16 cellular contexts compared by ENCODE assay signal in the genomic region with DNA sequence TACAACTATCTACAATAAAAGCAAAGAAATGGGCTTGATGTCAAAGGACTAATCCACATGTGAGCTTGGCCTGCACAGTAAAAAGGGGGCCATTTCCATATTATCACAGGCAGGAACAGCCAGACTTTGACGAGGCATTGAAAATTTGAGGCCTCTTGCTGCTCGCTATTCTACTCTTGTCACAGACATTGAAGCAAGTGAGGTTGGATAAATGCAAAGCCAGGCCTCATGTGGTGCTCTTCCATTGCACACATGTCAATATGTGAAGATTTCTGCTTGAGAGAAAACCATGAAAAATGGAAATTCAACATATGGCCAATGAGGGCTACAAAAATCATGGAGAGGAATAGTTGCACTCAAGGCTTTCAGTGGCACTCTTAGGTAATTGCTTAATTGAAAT.
DNase-seq lines count a peak whose midpoint lies in the region; ATAC-seq and TF ChIP-seq lines count a peak whose summit lies in the region.
"Had no signal": no experiment of that assay in that cellular context is flagged by ENCODE, and none has a peak within 500 bp of the region (broad histone marks: within the 10 kb centered on the region; RNA-seq: fewer than 3 reads in every experiment).

No MANE protein-coding gene starts in this region.

- H3K9ac ChIP-seq in neuronal stem cell (ENCODE audit: low read depth, low read length, poor library complexity): no peak overlapping the region
- H3K9ac ChIP-seq: BLaER1 treated with 17β-estradiol and CSF1 and Interleukin-3, amounts not matched to agents 10 nM and 100 nM had no signal

- H2AFZ ChIP-seq in neuronal stem cell (ENCODE audit: low read length): peak overlapping the region; percentile 54

- H3K4me2 ChIP-seq in neuronal stem cell (ENCODE audit: insufficient read depth, low read length, poor library complexity, severe bottlenecking): no peak overlapping the region
- H3K4me2 ChIP-seq: BLaER1 treated with 17β-estradiol and CSF1 and Interleukin-3, amounts not matched to agents 10 nM and 100 nM had no signal

- peak overlapping the region; percentile 3; the same call in 1 of the 2 replicates for H3K4me3 Mint-ChIP-seq in WTC11
- H3K4me3 Mint-ChIP-seq: H9 had no signal

- CTCF ChIA-PET in WTC11 (lab: Charles Lee): interaction anchor here (1.9 kb wide), 1 partner anchor 11 kb away, joined by 7 read pairs; no protein-coding TSS in a partner anchor

- no peaks in the 10 kb centered on the region for H3K27me3 ChIP-seq in neuronal stem cell (ENCODE audit: control insufficient read depth in 3 of 3, insufficient read depth in 3 of 3, low read depth in 1 of 3, low read length in 3 of 3)
- H3K27me3 ChIP-seq: BLaER1 treated with 17β-estradiol and CSF1 and Interleukin-3, amounts not matched to agents 10 nM and 100 nM had no signal

- H3K4me1 Mint-ChIP-seq in WTC11: peaks cover 27% of the 10 kb centered on the region

- H2BK5ac ChIP-seq in neuronal stem cell (ENCODE audit: low read length): no peak overlapping the region

- H3K14ac ChIP-seq in neuronal stem cell (ENCODE audit: low read length): no peak overlapping the region

- H3K4me3 ChIP-seq in neuronal stem cell (ENCODE audit: low read length in 2 of 2): no peak overlapping the region
- H3K4me3 ChIP-seq: BLaER1 treated with 17β-estradiol and CSF1 and Interleukin-3, amounts not matched to agents 10 nM and 100 nM had no signal

- TF ChIP-seq CTCF in WTC11 (IDR thresholded peaks at IDR 0.05): no peak

- no peak overlapping the region for H3K27ac ChIP-seq in neuronal stem cell (replicated peaks; ENCODE audit: low read length)
- H3K27ac ChIP-seq: BLaER1 treated with 17β-estradiol and CSF1 and Interleukin-3, amounts not matched to agents 10 nM and 100 nM had no signal

- H3K27me3 Mint-ChIP-seq in WTC11 (ENCODE audit: low read depth): no peaks in the 10 kb centered on the region

- no peak overlapping the region for H3K18ac ChIP-seq in neuronal stem cell (ENCODE audit: low read length)

- no peak overlapping the region for H2AK5ac ChIP-seq in neuronal stem cell (ENCODE audit: low read depth, low read length)

- peak in 2 of 3 experiments; percentile 73 to 83 for DNase-seq in NCI-H1417 (lab: John Stamatoyannopoulos, UW)
- DNase-seq in NCI-H1417 treated with DMSO at 0.1 percent for 48 hours (lab: John Stamatoyannopoulos, UW): no peak
- peak; percentile 94 for DNase-seq in NCI-H2107 treated with DMSO at 0.1 percent for 48 hours (lab: John Stamatoyannopoulos, UW; ENCODE audit: unreplicated experiment)
- no peak for DNase-seq in WTC11 (ENCODE audit: low spot score)
- DNase-seq in neuronal stem cell (ENCODE audit: low spot score): no peak
- DNase-seq in activated naive CD4-positive, alpha-beta T cell (lab: John Stamatoyannopoulos, UW): no peak
- no peak for DNase-seq in NOMO-1 (lab: John Stamatoyannopoulos, UW; ENCODE audit: unreplicated experiment in 2 of 2)
- DNase-seq: 8988T, DMS153, H9, Kasumi-1, NCI-H1694, NCI-H2227 treated with DMSO at 0.1 percent for 48 hours, SIG-M5 had no signal

- H4K91ac ChIP-seq in neuronal stem cell (ENCODE audit: low read depth, low read length, poor library complexity): no peak overlapping the region

- no peaks in the 10 kb centered on the region for H3K36me3 ChIP-seq in neuronal stem cell (replicated peaks in 1 of 2; ENCODE audit: control insufficient read depth in 2 of 2, insufficient read depth in 2 of 2, low read length in 2 of 2)
- H3K36me3 ChIP-seq: BLaER1 treated with 17β-estradiol and CSF1 and Interleukin-3, amounts not matched to agents 10 nM and 100 nM had no signal

- no peak overlapping the region for H2BK15ac ChIP-seq in neuronal stem cell (ENCODE audit: low read length)

- ATAC-seq in WTC11: peak; percentile 38; the same call in 1 of the 2 replicates
- ATAC-seq in HG03135 (IDR thresholded peaks at IDR 0.05; ENCODE audit: unreplicated experiment): no peak

- peak overlapping the region; percentile 66 for H3K27ac Mint-ChIP-seq in WTC11

- peaks cover 0 to 17% of the 10 kb centered on the region in 2 donors for H3K9me3 ChIP-seq in neuronal stem cell (replicated peaks in 1 of 2; ENCODE audit: control insufficient read depth in 2 of 2, insufficient read depth in 1 of 2, low read depth in 1 of 2, low read length in 2 of 2)

- no peak overlapping the region for H4K8ac ChIP-seq in neuronal stem cell (ENCODE audit: low read depth, low read length)

- POLR2A ChIA-PET in WTC11 (lab: Charles Lee): no interaction called here

- no CpG with 5 or more reads among the region's 2 CpGs for WGBS in neuronal stem cell (ENCODE audit: extremely low coverage in 2 of 2, insufficient read length in 2 of 2, insufficient replicate concordance in 1 of 2), 2 donors

- H3K4ac ChIP-seq in neuronal stem cell (ENCODE audit: low read length): no peak overlapping the region

- H2BK120ac ChIP-seq in neuronal stem cell (ENCODE audit: low read depth, low read length): no peak overlapping the region

- peaks cover 4 to 13% of the 10 kb centered on the region in 2 donors for H3K4me1 ChIP-seq in neuronal stem cell (ENCODE audit: control insufficient read depth in 2 of 2, insufficient read depth in 1 of 2, low read depth in 1 of 2, low read length in 2 of 2)

- peaks cover 11% of the 10 kb centered on the region for H3K36me3 Mint-ChIP-seq in WTC11

- no peak overlapping the region for H3K23ac ChIP-seq in neuronal stem cell (ENCODE audit: low read depth, low read length, poor library complexity)

- no peaks in the 10 kb centered on the region for H3K79me1 ChIP-seq in neuronal stem cell (ENCODE audit: low read depth, low read length)

- no peak overlapping the region for H2BK12ac ChIP-seq in neuronal stem cell (ENCODE audit: low read length)

- peaks cover 26% of the 10 kb centered on the region for H3K9me3 Mint-ChIP-seq in WTC11

TF ChIP-seq in WTC11, 78 proteins besides CTCF, POLR2A, EP300 and RAD21 (continues in another document):
- TF ChIP-seq GABPB1 (CRISPR knock-in tag; IDR thresholded peaks at IDR 0.05): no peak
- TF ChIP-seq, protein P1, sequence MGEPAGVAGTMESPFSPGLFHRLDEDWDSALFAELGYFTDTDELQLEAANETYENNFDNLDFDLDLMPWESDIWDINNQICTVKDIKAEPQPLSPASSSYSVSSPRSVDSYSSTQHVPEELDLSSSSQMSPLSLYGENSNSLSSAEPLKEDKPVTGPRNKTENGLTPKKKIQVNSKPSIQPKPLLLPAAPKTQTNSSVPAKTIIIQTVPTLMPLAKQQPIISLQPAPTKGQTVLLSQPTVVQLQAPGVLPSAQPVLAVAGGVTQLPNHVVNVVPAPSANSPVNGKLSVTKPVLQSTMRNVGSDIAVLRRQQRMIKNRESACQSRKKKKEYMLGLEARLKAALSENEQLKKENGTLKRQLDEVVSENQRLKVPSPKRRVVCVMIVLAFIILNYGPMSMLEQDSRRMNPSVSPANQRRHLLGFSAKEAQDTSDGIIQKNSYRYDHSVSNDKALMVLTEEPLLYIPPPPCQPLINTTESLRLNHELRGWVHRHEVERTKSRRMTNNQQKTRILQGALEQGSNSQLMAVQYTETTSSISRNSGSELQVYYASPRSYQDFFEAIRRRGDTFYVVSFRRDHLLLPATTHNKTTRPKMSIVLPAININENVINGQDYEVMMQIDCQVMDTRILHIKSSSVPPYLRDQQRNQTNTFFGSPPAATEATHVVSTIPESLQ (CRISPR knock-in tag; IDR thresholded peaks at IDR 0.05): no peak
- TF ChIP-seq SMAD4 (CRISPR knock-in tag; IDR thresholded peaks at IDR 0.05): no peak
- no peak for TF ChIP-seq SMAD3 (CRISPR knock-in tag; IDR thresholded peaks at IDR 0.05; ENCODE audit: borderline replicate concordance)
- TF ChIP-seq, protein P2, sequence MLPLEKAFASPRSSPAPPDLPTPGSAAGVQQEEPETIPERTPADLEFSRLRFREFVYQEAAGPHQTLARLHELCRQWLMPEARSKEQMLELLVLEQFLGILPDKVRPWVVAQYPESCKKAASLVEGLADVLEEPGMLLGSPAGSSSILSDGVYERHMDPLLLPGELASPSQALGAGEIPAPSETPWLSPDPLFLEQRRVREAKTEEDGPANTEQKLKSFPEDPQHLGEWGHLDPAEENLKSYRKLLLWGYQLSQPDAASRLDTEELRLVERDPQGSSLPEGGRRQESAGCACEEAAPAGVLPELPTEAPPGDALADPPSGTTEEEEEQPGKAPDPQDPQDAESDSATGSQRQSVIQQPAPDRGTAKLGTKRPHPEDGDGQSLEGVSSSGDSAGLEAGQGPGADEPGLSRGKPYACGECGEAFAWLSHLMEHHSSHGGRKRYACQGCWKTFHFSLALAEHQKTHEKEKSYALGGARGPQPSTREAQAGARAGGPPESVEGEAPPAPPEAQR (CRISPR knock-in tag; IDR thresholded peaks at IDR 0.05): no peak
- TF ChIP-seq, protein P3, sequence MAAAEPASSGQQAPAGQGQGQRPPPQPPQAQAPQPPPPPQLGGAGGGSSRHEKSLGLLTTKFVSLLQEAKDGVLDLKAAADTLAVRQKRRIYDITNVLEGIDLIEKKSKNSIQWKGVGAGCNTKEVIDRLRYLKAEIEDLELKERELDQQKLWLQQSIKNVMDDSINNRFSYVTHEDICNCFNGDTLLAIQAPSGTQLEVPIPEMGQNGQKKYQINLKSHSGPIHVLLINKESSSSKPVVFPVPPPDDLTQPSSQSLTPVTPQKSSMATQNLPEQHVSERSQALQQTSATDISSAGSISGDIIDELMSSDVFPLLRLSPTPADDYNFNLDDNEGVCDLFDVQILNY (CRISPR knock-in tag; IDR thresholded peaks at IDR 0.05): no peak
- no peak for TF ChIP-seq IRF2 (CRISPR knock-in tag; IDR thresholded peaks at IDR 0.05; ENCODE audit: borderline replicate concordance, low read depth)
- TF ChIP-seq NFE2L1 (CRISPR knock-in tag; IDR thresholded peaks at IDR 0.05): no peak
- TF ChIP-seq ZNF423 (CRISPR knock-in tag; IDR thresholded peaks at IDR 0.05): no peak
- TF ChIP-seq MAX (CRISPR knock-in tag; IDR thresholded peaks at IDR 0.05): no peak
- TF ChIP-seq JUN (CRISPR knock-in tag; IDR thresholded peaks at IDR 0.05): no peak
- TF ChIP-seq ETV6 (CRISPR knock-in tag; IDR thresholded peaks at IDR 0.05): no peak
- TF ChIP-seq TEAD4 (CRISPR knock-in tag; IDR thresholded peaks at IDR 0.05): no peak

Comparison
In these comparisons a context has a peak if more than half of its experiments do, and no peak if none do; other contexts are left out.
1. DNase-seq: peak in NCI-H1417 (2 of 3) and NCI-H2107 treated with DMSO at 0.1 percent for 48 hours (single experiment); none in NCI-H1417 treated with DMSO at 0.1 percent for 48 hours (single experiment), WTC11 (single experiment), neuronal stem cell (single experiment), activated naive CD4-positive, alpha-beta T cell (0 of 4) and NOMO-1 (0 of 2).